Comparison of ENCODE assay signal across 1 cellular context in genomic region chr1:47216278-47217059, GRCh38.
TF ChIP-seq lines count a peak whose summit lies in the region.

No MANE protein-coding gene starts in this region.

TF ChIP-seq in HepG2, 621 proteins besides CTCF, POLR2A, EP300 and RAD21 (continued from another document and continues in another):
- peak; percentile 48; the same call in 1 of the 2 replicates for TF ChIP-seq PATZ1 (CRISPR knock-in tag; IDR thresholded peaks at IDR 0.05)
- TF ChIP-seq SRY (CRISPR knock-in tag; IDR thresholded peaks at IDR 0.05): no peak
- TF ChIP-seq, protein P1, sequence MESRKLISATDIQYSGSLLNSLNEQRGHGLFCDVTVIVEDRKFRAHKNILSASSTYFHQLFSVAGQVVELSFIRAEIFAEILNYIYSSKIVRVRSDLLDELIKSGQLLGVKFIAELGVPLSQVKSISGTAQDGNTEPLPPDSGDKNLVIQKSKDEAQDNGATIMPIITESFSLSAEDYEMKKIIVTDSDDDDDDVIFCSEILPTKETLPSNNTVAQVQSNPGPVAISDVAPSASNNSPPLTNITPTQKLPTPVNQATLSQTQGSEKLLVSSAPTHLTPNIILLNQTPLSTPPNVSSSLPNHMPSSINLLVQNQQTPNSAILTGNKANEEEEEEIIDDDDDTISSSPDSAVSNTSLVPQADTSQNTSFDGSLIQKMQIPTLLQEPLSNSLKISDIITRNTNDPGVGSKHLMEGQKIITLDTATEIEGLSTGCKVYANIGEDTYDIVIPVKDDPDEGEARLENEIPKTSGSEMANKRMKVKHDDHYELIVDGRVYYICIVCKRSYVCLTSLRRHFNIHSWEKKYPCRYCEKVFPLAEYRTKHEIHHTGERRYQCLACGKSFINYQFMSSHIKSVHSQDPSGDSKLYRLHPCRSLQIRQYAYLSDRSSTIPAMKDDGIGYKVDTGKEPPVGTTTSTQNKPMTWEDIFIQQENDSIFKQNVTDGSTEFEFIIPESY (CRISPR knock-in tag; IDR thresholded peaks at IDR 0.05): no peak
- no peak for TF ChIP-seq ZNF343 (CRISPR knock-in tag; IDR thresholded peaks at IDR 0.05)
- 0 out of 2 replicates have a peak, but pooled peaks have one; percentile 11 for TF ChIP-seq KDM1A (CRISPR knock-in tag; IDR thresholded peaks at IDR 0.05)
- TF ChIP-seq FOXP4 (CRISPR knock-in tag; IDR thresholded peaks at IDR 0.05): 0 out of 2 replicates have a peak, but pooled peaks have one; percentile 35
- TF ChIP-seq MIER3 (CRISPR knock-in tag; IDR thresholded peaks at IDR 0.05; ENCODE audit: borderline replicate concordance): peak; percentile 40; the same call in 1 of the 2 replicates
- TF ChIP-seq TEAD3 (CRISPR knock-in tag; optimal IDR thresholded peaks at IDR 0.05; ENCODE audit: borderline replicate concordance): peak; percentile 85
- TF ChIP-seq ZNF614 (CRISPR knock-in tag; IDR thresholded peaks at IDR 0.05; ENCODE audit: borderline replicate concordance): 0 out of 2 replicates have a peak, but pooled peaks have one; percentile 18
- no peak; the same call in 1 of the 2 replicates for TF ChIP-seq SOX13 (IDR thresholded peaks at IDR 0.05)
- TF ChIP-seq SOX13 (CRISPR knock-in tag; conservative IDR thresholded peaks at IDR 0.05 in 1 of 2, IDR thresholded peaks at IDR 0.05 in 1 of 2): peak in 1 of 2 experiments; percentile 71; a peak in 1 of 4 replicates
- no peak for TF ChIP-seq ZNF460 (CRISPR knock-in tag; IDR thresholded peaks at IDR 0.05; ENCODE audit: borderline replicate concordance)
- no peak for TF ChIP-seq TFE3 (CRISPR knock-in tag; IDR thresholded peaks at IDR 0.05)
- TF ChIP-seq ZSCAN5A (CRISPR knock-in tag; IDR thresholded peaks at IDR 0.05; ENCODE audit: borderline replicate concordance): no peak
- no peak for TF ChIP-seq GTF2F1 (IDR thresholded peaks at IDR 0.05; ENCODE audit: low read length)
- TF ChIP-seq JDP2 (CRISPR knock-in tag; IDR thresholded peaks at IDR 0.05; ENCODE audit: borderline replicate concordance): no peak
- 0 out of 2 replicates have a peak, but pooled peaks have one; percentile 50 for TF ChIP-seq POGZ (CRISPR knock-in tag; IDR thresholded peaks at IDR 0.05)
- TF ChIP-seq, protein P2, sequence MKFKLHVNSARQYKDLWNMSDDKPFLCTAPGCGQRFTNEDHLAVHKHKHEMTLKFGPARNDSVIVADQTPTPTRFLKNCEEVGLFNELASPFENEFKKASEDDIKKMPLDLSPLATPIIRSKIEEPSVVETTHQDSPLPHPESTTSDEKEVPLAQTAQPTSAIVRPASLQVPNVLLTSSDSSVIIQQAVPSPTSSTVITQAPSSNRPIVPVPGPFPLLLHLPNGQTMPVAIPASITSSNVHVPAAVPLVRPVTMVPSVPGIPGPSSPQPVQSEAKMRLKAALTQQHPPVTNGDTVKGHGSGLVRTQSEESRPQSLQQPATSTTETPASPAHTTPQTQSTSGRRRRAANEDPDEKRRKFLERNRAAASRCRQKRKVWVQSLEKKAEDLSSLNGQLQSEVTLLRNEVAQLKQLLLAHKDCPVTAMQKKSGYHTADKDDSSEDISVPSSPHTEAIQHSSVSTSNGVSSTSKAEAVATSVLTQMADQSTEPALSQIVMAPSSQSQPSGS (CRISPR knock-in tag; IDR thresholded peaks at IDR 0.05): peak; percentile 17; the same call in 1 of the 2 replicates
- no peak for TF ChIP-seq RFXANK (CRISPR knock-in tag; IDR thresholded peaks at IDR 0.05)
- no peak for TF ChIP-seq KAT7 (CRISPR knock-in tag; IDR thresholded peaks at IDR 0.05; ENCODE audit: borderline replicate concordance)
- peak; percentile 66; the same call in 1 of the 2 replicates for TF ChIP-seq ZNF362 (CRISPR knock-in tag; IDR thresholded peaks at IDR 0.05; ENCODE audit: borderline replicate concordance)
- no peak for TF ChIP-seq ZNF678 (CRISPR knock-in tag; IDR thresholded peaks at IDR 0.05)
- TF ChIP-seq ARNT (IDR thresholded peaks at IDR 0.05): no peak
- no peak for TF ChIP-seq ZNF3 (CRISPR knock-in tag; IDR thresholded peaks at IDR 0.05)
- TF ChIP-seq STAG1 (CRISPR knock-in tag; IDR thresholded peaks at IDR 0.05): no peak
- peak; percentile 20; the same call in 1 of the 2 replicates for TF ChIP-seq ETV5 (CRISPR knock-in tag; IDR thresholded peaks at IDR 0.05; ENCODE audit: borderline replicate concordance)
- TF ChIP-seq NAIF1 (CRISPR knock-in tag; IDR thresholded peaks at IDR 0.05; ENCODE audit: borderline replicate concordance): peak; percentile 47; the same call in 1 of the 2 replicates
- no peak for TF ChIP-seq ZBTB4 (CRISPR knock-in tag; IDR thresholded peaks at IDR 0.05; ENCODE audit: borderline replicate concordance)
- TF ChIP-seq PTBP1 (IDR thresholded peaks at IDR 0.05; ENCODE audit: low read depth, low read length, poor library complexity, severe bottlenecking): no peak
- no peak for TF ChIP-seq ZNF7 (CRISPR knock-in tag; IDR thresholded peaks at IDR 0.05)
- TF ChIP-seq ZNF501 (CRISPR knock-in tag; IDR thresholded peaks at IDR 0.05): no peak
- no peak for TF ChIP-seq MTERF4 (CRISPR knock-in tag; IDR thresholded peaks at IDR 0.05)
- no peak for TF ChIP-seq NFIB (CRISPR knock-in tag; IDR thresholded peaks at IDR 0.05; ENCODE audit: borderline replicate concordance)
- no peak for TF ChIP-seq CREB1 (IDR thresholded peaks at IDR 0.05)
- peak; percentile 76 for TF ChIP-seq CREB1 (CRISPR knock-in tag; IDR thresholded peaks at IDR 0.05)
- TF ChIP-seq ZNF597 (CRISPR knock-in tag; IDR thresholded peaks at IDR 0.05): no peak
- TF ChIP-seq KLF9 (CRISPR knock-in tag; IDR thresholded peaks at IDR 0.05; ENCODE audit: low read depth): no peak
- no peak for TF ChIP-seq FOXP1 (IDR thresholded peaks at IDR 0.05)
- TF ChIP-seq FOXP1 (CRISPR knock-in tag; IDR thresholded peaks at IDR 0.05): 0 out of 2 replicates have a peak, but pooled peaks have one; percentile 31
- peak; percentile 41; the same call in 1 of the 2 replicates for TF ChIP-seq MED1 (CRISPR knock-in tag; IDR thresholded peaks at IDR 0.05)
- no peak for TF ChIP-seq MATR3 (CRISPR knock-in tag; IDR thresholded peaks at IDR 0.05)
- TF ChIP-seq FIP1L1 (IDR thresholded peaks at IDR 0.05; ENCODE audit: borderline replicate concordance, insufficient read depth, low read depth, low read length): no peak
- TF ChIP-seq YY1 (IDR thresholded peaks at IDR 0.05; ENCODE audit: insufficient read depth, insufficient replicate concordance, low read depth, low read length): no peak
- TF ChIP-seq ZNF790 (CRISPR knock-in tag; IDR thresholded peaks at IDR 0.05; ENCODE audit: borderline replicate concordance): no peak
- 0 out of 2 replicates have a peak, but pooled peaks have one; percentile 33 for TF ChIP-seq HDAC1 (CRISPR knock-in tag; IDR thresholded peaks at IDR 0.05)
